Comparison of ENCODE assay signal across 20 cellular contexts in the genomic region with DNA sequence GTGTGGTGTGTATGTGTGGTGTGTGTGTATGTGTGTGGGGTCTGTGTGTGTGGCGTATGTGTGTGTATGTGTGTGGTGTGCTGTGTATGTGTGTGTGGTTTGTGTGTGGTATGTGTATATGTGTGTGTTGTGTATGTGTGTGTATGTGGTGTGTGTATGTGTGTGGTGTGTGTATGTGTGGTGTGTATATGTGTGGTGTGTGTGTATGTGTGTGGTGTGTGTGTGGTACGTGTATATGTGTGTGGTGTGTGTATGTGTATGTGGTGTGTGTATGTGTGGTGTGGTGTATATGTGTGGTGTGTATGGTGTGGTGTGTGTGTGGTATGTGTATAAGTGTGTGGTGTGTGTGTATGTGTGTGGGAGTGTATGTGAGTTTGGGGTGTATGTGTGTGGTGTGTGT.
DNase-seq lines count a peak whose midpoint lies in the region; ATAC-seq, FAIRE-seq and TF ChIP-seq lines count a peak whose summit lies in the region.
"Had no signal": no experiment of that assay in that cellular context is flagged by ENCODE, and none has a peak within 500 bp of the region (broad histone marks: within the 10 kb centered on the region; RNA-seq: fewer than 3 reads in every experiment).

No MANE protein-coding gene starts in this region.

- intact Hi-C loops in K562 (cut with micrococcal nuclease): loop anchor here (10.0 kb wide), 1 partner anchor 59 kb away; no protein-coding TSS in a partner anchor
- intact Hi-C loops in naive thymus-derived CD4-positive, alpha-beta T cell (cut with micrococcal nuclease): no loop called here

- WGBS in K562 (ENCODE audit: insufficient coverage, low coverage, missing lambda C conversion rate): 0% methylated on average over 2 of the region's 2 CpGs
- 100% methylated on average over 1 to 2 of the region's 2 CpGs for WGBS in endodermal cell (ENCODE audit: insufficient coverage in 1 of 2, insufficient read length in 1 of 2), 2 experiments

- no peaks in the 10 kb centered on the region for H3K36me3 Mint-ChIP-seq in endodermal cell (ENCODE audit: low read depth)
- peaks cover 0 to 3% (median 0%) of the 10 kb centered on the region in 5 donors for H3K36me3 Mint-ChIP-seq in naive thymus-derived CD4-positive, alpha-beta T cell
- H3K36me3 Mint-ChIP-seq: CD4-positive, CD25-positive, alpha-beta regulatory T cell had no signal

- BruUV-seq in K562 (replicated peaks; lab: Mats Ljungman, UMichigan): no TSS peak

- H3K4me1 ChIP-seq in K562 (replicated peaks in 1 of 2; ENCODE audit: control insufficient read depth in 2 of 2, insufficient read depth in 2 of 2, low read length in 2 of 2): no peaks in the 10 kb centered on the region
- H3K4me1 ChIP-seq in endodermal cell (ENCODE audit: control insufficient read depth, insufficient read depth, low read length): no peaks in the 10 kb centered on the region
- no peaks in the 10 kb centered on the region for H3K4me1 ChIP-seq in naive thymus-derived CD4-positive, alpha-beta T cell (ENCODE audit: control insufficient read depth in 2 of 2, insufficient read depth in 2 of 2, low read length in 2 of 2)
- H3K4me1 ChIP-seq: Caco-2 had no signal

- H3K27ac ChIP-seq in K562 (ENCODE audit: extremely low read depth, low read depth, low read length): no peak overlapping the region
- no peak overlapping the region for H3K27ac ChIP-seq in endodermal cell (ENCODE audit: low read depth, low read length)
- no peak overlapping the region for H3K27ac ChIP-seq in naive thymus-derived CD4-positive, alpha-beta T cell (ENCODE audit: low read depth, low read length)
- H3K27ac ChIP-seq: GM23248 had no signal

- TF ChIP-seq EP300 in K562 (IDR thresholded peaks at IDR 0.05; ENCODE audit: low read length): no peak

- peaks cover 3% of the 10 kb centered on the region for H3K9me3 Mint-ChIP-seq in endodermal cell
- H3K9me3 Mint-ChIP-seq in naive thymus-derived CD4-positive, alpha-beta T cell: peaks cover 0 to 6% (median 0%) of the 10 kb centered on the region in 11 donors

- H3K27ac Mint-ChIP-seq in endodermal cell: no peak overlapping the region
- H3K27ac Mint-ChIP-seq in naive thymus-derived CD4-positive, alpha-beta T cell: no peak overlapping the region
- H3K27ac Mint-ChIP-seq: CD4-positive, CD25-positive, alpha-beta regulatory T cell had no signal

- no peak overlapping the region for H3K9ac ChIP-seq in K562 (ENCODE audit: insufficient read depth in 1 of 2, low read depth in 2 of 2, low read length in 2 of 2)
- no peak overlapping the region for H3K9ac ChIP-seq in endodermal cell (ENCODE audit: extremely low read depth, low read length, poor library complexity, severe bottlenecking)
- H3K9ac ChIP-seq: GM23248 had no signal

- no peak for TF ChIP-seq POLR2A in K562 (conservative IDR thresholded peaks at IDR 0.05)

- H4K20me1 ChIP-seq in K562 (replicated peaks; ENCODE audit: control insufficient read depth, insufficient read depth, low read length): no peaks in the 10 kb centered on the region

- no peak overlapping the region for H3K4me3 Mint-ChIP-seq in endodermal cell
- H3K4me3 Mint-ChIP-seq in naive thymus-derived CD4-positive, alpha-beta T cell: no peak overlapping the region
- H3K4me3 Mint-ChIP-seq: CD4-positive, CD25-positive, alpha-beta regulatory T cell had no signal

- no peak for TF ChIP-seq RAD21 in K562 (CRISPR knock-in tag; conservative IDR thresholded peaks at IDR 0.05 in 1 of 2, IDR thresholded peaks at IDR 0.05 in 1 of 2)

- no peak overlapping the region for H2AFZ ChIP-seq in K562 (ENCODE audit: low read depth, low read length)
- H2AFZ ChIP-seq: GM23248 had no signal

- DNase-seq in K562 (ENCODE audit: extremely low read depth in 1 of 4, low spot score in 3 of 4) (no peak), endodermal cell (no peak), NCI-H2196 treated with DMSO at 0.1 percent for 48 hours (lab: John Stamatoyannopoulos, UW; ENCODE audit: unreplicated experiment) (no peak)
- no peak for DNase-seq in naive thymus-derived CD4-positive, alpha-beta T cell
- DNase-seq: ACHN; BE2C; C1 segment of cervical spinal cord; Caco-2; CD4-positive, CD25-positive, alpha-beta regulatory T cell; GM23248; HCEC 1CT had no signal

- no peak overlapping the region for H3K4me2 ChIP-seq in K562 (ENCODE audit: insufficient read depth, low read length)

- no peaks in the 10 kb centered on the region for H3K79me2 ChIP-seq in K562 (ENCODE audit: control insufficient read depth, insufficient read depth, low read length)

- H3K27me3 Mint-ChIP-seq in endodermal cell (ENCODE audit: insufficient read depth): no peaks in the 10 kb centered on the region
- peaks cover 0 to 7% (median 0%) of the 10 kb centered on the region in 5 donors for H3K27me3 Mint-ChIP-seq in naive thymus-derived CD4-positive, alpha-beta T cell
- H3K27me3 Mint-ChIP-seq: CD4-positive, CD25-positive, alpha-beta regulatory T cell had no signal

- POLR2A ChIA-PET in K562 (lab: Yijun Ruan, JAX): no interaction called here
- POLR2A ChIA-PET in naive thymus-derived CD4-positive, alpha-beta T cell (lab: Charles Lee): no interaction called here

- H3K36me3 ChIP-seq in K562 (ENCODE audit: control insufficient read depth, insufficient read depth, low read length) (no peaks in the 10 kb centered on the region), endodermal cell (ENCODE audit: control insufficient read depth, insufficient read depth, low read length) (no peaks in the 10 kb centered on the region)
- no peaks in the 10 kb centered on the region for H3K36me3 ChIP-seq in naive thymus-derived CD4-positive, alpha-beta T cell (ENCODE audit: control insufficient read depth in 2 of 3, insufficient read depth in 3 of 3, low read length in 3 of 3)
- H3K36me3 ChIP-seq: BE2C had no signal

- no peaks in the 10 kb centered on the region for H3K4me1 Mint-ChIP-seq in endodermal cell
- no peaks in the 10 kb centered on the region for H3K4me1 Mint-ChIP-seq in naive thymus-derived CD4-positive, alpha-beta T cell
- H3K4me1 Mint-ChIP-seq: CD4-positive, CD25-positive, alpha-beta regulatory T cell had no signal

- no peak for TF ChIP-seq CTCF in K562 (IDR thresholded peaks at IDR 0.05 in 2 of 3, conservative IDR thresholded peaks at IDR 0.05 in 1 of 3; ENCODE audit: insufficient read depth in 2 of 3, low read depth in 1 of 3, low read length in 3 of 3)
- TF ChIP-seq CTCF in endodermal cell (conservative IDR thresholded peaks at IDR 0.05): no peak

- in situ Hi-C loops in K562 (cut with MboI): no loop called here

- CTCF ChIA-PET in K562 (lab: Yijun Ruan, JAX; ENCODE audit: low intra/inter-chr PET ratio): no interaction called here
- CTCF ChIA-PET in naive thymus-derived CD4-positive, alpha-beta T cell (lab: Charles Lee): no interaction called here

- FAIRE-seq in K562 (lab: Jason Lieb, UNC): no peak
- FAIRE-seq: A204.1, D721Med, G401.6, GM12891, GM19239, H54, HTR-8/SVneo had no signal

- peaks cover 5% of the 10 kb centered on the region for H3K9me3 ChIP-seq in K562 (replicated peaks; ENCODE audit: control insufficient read depth, insufficient read depth, low read depth, low read length)
- peaks cover 15% of the 10 kb centered on the region for H3K9me3 ChIP-seq in endodermal cell (ENCODE audit: control insufficient read depth, low read length)
- H3K9me3 ChIP-seq in naive thymus-derived CD4-positive, alpha-beta T cell (ENCODE audit: control insufficient read depth in 2 of 3, low read length in 3 of 3): no peaks in the 10 kb centered on the region
- H3K9me3 ChIP-seq: BE2C, Caco-2 had no signal

- H3K4me3 ChIP-seq in K562 (no peak overlapping the region), endodermal cell (ENCODE audit: low read length) (peak overlapping the region; percentile 6)
- no peak overlapping the region for H3K4me3 ChIP-seq in naive thymus-derived CD4-positive, alpha-beta T cell (ENCODE audit: low read length)
- H3K4me3 ChIP-seq: GM23248 had no signal

- H3K27me3 ChIP-seq in K562 (ENCODE audit: control insufficient read depth in 2 of 2, insufficient read depth in 2 of 2, low read length in 2 of 2): peaks cover 17 to 19% of the 10 kb centered on the region in 2 experiments
- no peaks in the 10 kb centered on the region for H3K27me3 ChIP-seq in endodermal cell (ENCODE audit: control insufficient read depth, insufficient read depth, low read length, poor library complexity, severe bottlenecking)
- no peaks in the 10 kb centered on the region for H3K27me3 ChIP-seq in naive thymus-derived CD4-positive, alpha-beta T cell (ENCODE audit: control insufficient read depth in 2 of 2, insufficient read depth in 2 of 2, low read length in 2 of 2)
- H3K27me3 ChIP-seq: BE2C had no signal

- no peaks in the 10 kb centered on the region for H3K9me1 ChIP-seq in K562 (ENCODE audit: control insufficient read depth, insufficient read depth, low read length)

- ATAC-seq in K562 (no peak), HG03025 (IDR thresholded peaks at IDR 0.05; ENCODE audit: low FRiP score, unreplicated experiment) (no peak), HG03442 (IDR thresholded peaks at IDR 0.05; ENCODE audit: unreplicated experiment) (no peak)
- peak; percentile 29 for ATAC-seq in naive thymus-derived CD4-positive, alpha-beta T cell

TF ChIP-seq in K562, 482 proteins besides CTCF, POLR2A, EP300 and RAD21 (continues in another document):
- TF ChIP-seq, protein P1, sequence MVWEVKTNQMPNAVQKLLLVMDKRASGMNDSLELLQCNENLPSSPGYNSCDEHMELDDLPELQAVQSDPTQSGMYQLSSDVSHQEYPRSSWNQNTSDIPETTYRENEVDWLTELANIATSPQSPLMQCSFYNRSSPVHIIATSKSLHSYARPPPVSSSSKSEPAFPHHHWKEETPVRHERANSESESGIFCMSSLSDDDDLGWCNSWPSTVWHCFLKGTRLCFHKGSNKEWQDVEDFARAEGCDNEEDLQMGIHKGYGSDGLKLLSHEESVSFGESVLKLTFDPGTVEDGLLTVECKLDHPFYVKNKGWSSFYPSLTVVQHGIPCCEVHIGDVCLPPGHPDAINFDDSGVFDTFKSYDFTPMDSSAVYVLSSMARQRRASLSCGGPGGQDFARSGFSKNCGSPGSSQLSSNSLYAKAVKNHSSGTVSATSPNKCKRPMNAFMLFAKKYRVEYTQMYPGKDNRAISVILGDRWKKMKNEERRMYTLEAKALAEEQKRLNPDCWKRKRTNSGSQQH (CRISPR knock-in tag; IDR thresholded peaks at IDR 0.05): peak; percentile 65; the same call in 1 of the 2 replicates
